Comparison of ENCODE assay signal across 8 cellular contexts in genomic region chr15:74835312-74835823, GRCh38. TPM values are rescaled to one million over a fixed set of nuclear protein-coding genes. Genes with fewer than 3 reads are reported as not detected.
DNase-seq lines count a peak whose midpoint lies in the region; ATAC-seq, FAIRE-seq and TF ChIP-seq lines count a peak whose summit lies in the region.

No MANE protein-coding gene starts in this region.

- H3K9ac ChIP-seq in endothelial cell of umbilical vein (replicated peaks; ENCODE audit: extremely low read depth, insufficient read depth, low read length), result no peak overlapping the region

- CTCF ChIA-PET in endothelial cell of umbilical vein (lab: Charles Lee), result interaction anchor here (0.5 to 2.2 kb wide), 12 partner anchors 9 to 88 kb away, joined by 3 to 28 read pairs (median 6); partner anchors contain the start of genes CPLX3 and CSK

- no peak overlapping the region for H3K4me3 ChIP-seq in endothelial cell of umbilical vein (replicated peaks in 1 of 3; ENCODE audit: insufficient read depth in 1 of 3, low read depth in 1 of 3, low read length in 3 of 3)

- peaks cover 0 to 6% of the 10 kb centered on the region in 2 experiments for H3K36me3 ChIP-seq in endothelial cell of umbilical vein (ENCODE audit: control insufficient read depth in 2 of 2, extremely low read depth in 1 of 2, insufficient read depth in 2 of 2, low read length in 2 of 2)

- H3K27ac Mint-ChIP-seq in naive B cell, result peak overlapping the region in 2 of 6 donors; percentile 64 to 69

- no peak for TF ChIP-seq POLR2A in endothelial cell of umbilical vein (IDR thresholded peaks at IDR 0.05; ENCODE audit: low read depth, low read length)

- no peak overlapping the region for H3K27ac ChIP-seq in endothelial cell of umbilical vein (ENCODE audit: insufficient read depth, low read depth, low read length)

- ATAC-seq in naive B cell (ENCODE audit: low read depth in 2 of 2), result peak; percentile 37 to 50

- dilution Hi-C loops in endothelial cell of umbilical vein (cut with MboI; ENCODE audit: extremely low pct_ligation_motif_present, low sequenced_read_pairs), result no loop called here

- POLR2A ChIA-PET in endothelial cell of umbilical vein (lab: Charles Lee), result no interaction called here

- H3K4me2 ChIP-seq in endothelial cell of umbilical vein (ENCODE audit: insufficient read depth, low read length), result no peak overlapping the region

- no TSS peak for BruUV-seq in endothelial cell of umbilical vein (replicated peaks; lab: Mats Ljungman, UMichigan)

- no peaks in the 10 kb centered on the region for H3K9me1 ChIP-seq in endothelial cell of umbilical vein (replicated peaks; ENCODE audit: control insufficient read depth, extremely low read depth, insufficient read depth, low read length)

- H3K4me1 ChIP-seq in endothelial cell of umbilical vein (ENCODE audit: control insufficient read depth, extremely low read depth, insufficient read depth, low read length), result no peaks in the 10 kb centered on the region

- H3K27me3 ChIP-seq in endothelial cell of umbilical vein (ENCODE audit: control insufficient read depth in 2 of 2, insufficient read depth in 2 of 2, low read length in 2 of 2), result no peaks in the 10 kb centered on the region

- H3K4me3 Mint-ChIP-seq in naive B cell, result peak overlapping the region in 1 of 8 donors; percentile 45

- intact Hi-C loops in endothelial cell of umbilical vein (cut with micrococcal nuclease), result loop anchor here (1.0 to 2.0 kb wide), 2 partner anchors 35 to 64 kb away; no protein-coding TSS in a partner anchor

- peak; percentile 77 for FAIRE-seq in endothelial cell of umbilical vein (lab: Jason Lieb, UNC)

- H3K4me1 Mint-ChIP-seq in naive B cell, result peaks cover 10 to 28% (median 10%) of the 10 kb centered on the region in 3 donors

- TF ChIP-seq CTCF in endothelial cell of umbilical vein (IDR thresholded peaks at IDR 0.05; ENCODE audit: extremely low read depth in 1 of 2, insufficient read depth in 1 of 2, low read depth in 1 of 2, low read length in 2 of 2), result peak; percentile 86 to 87

- peaks cover 0 to 8% (median 4%) of the 10 kb centered on the region in 3 donors for H3K27me3 Mint-ChIP-seq in naive B cell

- H4K20me1 ChIP-seq in endothelial cell of umbilical vein (replicated peaks; ENCODE audit: control insufficient read depth, extremely low read depth, insufficient read depth, low read length), result no peaks in the 10 kb centered on the region

- no peaks in the 10 kb centered on the region for H3K9me3 Mint-ChIP-seq in naive B cell

- no peak overlapping the region for H2AFZ ChIP-seq in endothelial cell of umbilical vein (ENCODE audit: low read depth, low read length)

- peak; percentile 42 for DNase-seq in NCI-H2196 (lab: John Stamatoyannopoulos, UW; ENCODE audit: unreplicated experiment)
- DNase-seq in NCI-H2196 treated with DMSO at 0.1 percent for 48 hours (lab: John Stamatoyannopoulos, UW; ENCODE audit: unreplicated experiment), result no peak
- DNase-seq in NCI-H1694 treated with DMSO at 0.1 percent for 48 hours (lab: John Stamatoyannopoulos, UW), result peak; percentile 68
- DNase-seq in activated CD4-positive, alpha-beta T cell treated with anti-CD3 and anti-CD28 coated beads, Interleukin-2, amount 50 U/mL, for 4 hours, result peak; percentile 35 to 37
- DNase-seq in endothelial cell of umbilical vein (ENCODE audit: low read depth, low spot score), result peak; percentile 51
- DNase-seq in naive B cell, result peak; percentile 18
- no peak for DNase-seq in middle frontal gyrus (ENCODE audit: extremely low spot score, low spot score)
- no peak for DNase-seq in GOT3 (lab: John Stamatoyannopoulos, UW)

- peaks cover 0 to 5% of the 10 kb centered on the region in 2 donors for H3K36me3 Mint-ChIP-seq in naive B cell

- H3K79me2 ChIP-seq in endothelial cell of umbilical vein (ENCODE audit: control insufficient read depth, insufficient read depth, low read length), result no peaks in the 10 kb centered on the region

- no peaks in the 10 kb centered on the region for H3K9me3 ChIP-seq in endothelial cell of umbilical vein (replicated peaks; ENCODE audit: control insufficient read depth, insufficient read depth, low read length)

TF ChIP-seq in endothelial cell of umbilical vein, 7 proteins besides CTCF, POLR2A, EP300 and RAD21:
- TF ChIP-seq GATA2 (IDR thresholded peaks at IDR 0.05; ENCODE audit: insufficient read depth, insufficient read length, low read depth, low read length) (no peak), JUN (IDR thresholded peaks at IDR 0.05; ENCODE audit: borderline replicate concordance, insufficient read depth, insufficient read length, low read depth) (no peak), MYC (IDR thresholded peaks at IDR 0.05; ENCODE audit: low read depth, low read length) (no peak), FOS (IDR thresholded peaks at IDR 0.05; ENCODE audit: borderline replicate concordance, insufficient read depth, low read length) (no peak), EZH2 (IDR thresholded peaks at IDR 0.05; ENCODE audit: borderline replicate concordance, low read depth, low read length, severe bottlenecking) (no peak), MAX (IDR thresholded peaks at IDR 0.05; ENCODE audit: insufficient read depth, insufficient read length) (no peak), POLR2AphosphoS5 (IDR thresholded peaks at IDR 0.05; ENCODE audit: insufficient read depth, low read depth, low read length) (no peak)

RNA-seq across cellular contexts. Expression of gene ULK3, which starts 7.6 kb away (rescaled TPM):
- total RNA-seq in endothelial cell of umbilical vein, result 29.0 and 36.0 TPM in 2 replicates
- polyA plus RNA-seq in endothelial cell of umbilical vein (48.6 and 60.3 TPM in 2 replicates), naive B cell (ENCODE audit: low read depth in 6 of 6) (10 to 100 TPM in 5 of 6 donors, 1 to 10 TPM in 1; 9.3 to 21.5 (median 13.1) TPM)
- polyA plus RNA-seq in endothelial cell of umbilical vein (2011; cell fraction: cytosol; rRNA removed), result 22.8 and 28.4 TPM in 2 replicates
- 320 and 340 TPM in 2 replicates for polyA plus RNA-seq in endothelial cell of umbilical vein (2011; cell fraction: nucleus; rRNA removed)
- polyA plus RNA-seq in endothelial cell of umbilical vein (2012), result 23.6 and 35.2 TPM in 2 replicates
- 41.1 and 58.2 TPM in 2 replicates for polyA minus RNA-seq in endothelial cell of umbilical vein
- polyA minus RNA-seq in endothelial cell of umbilical vein (2011; cell fraction: cytosol; rRNA and poly(A)+ RNA removed), result 19.7 TPM
- polyA minus RNA-seq in endothelial cell of umbilical vein (2011; cell fraction: nucleus; rRNA and poly(A)+ RNA removed), result 22.6 and 31.4 TPM in 2 replicates

RNA-seq across cellular contexts. Expression of gene CPLX3, which starts 8.9 kb away (rescaled TPM):
- total RNA-seq in endothelial cell of umbilical vein, result 0.16 TPM in 1 of 2 replicates, not detected in the other
- polyA plus RNA-seq in endothelial cell of umbilical vein (not detected in 2 replicates), naive B cell (ENCODE audit: low read depth in 6 of 6) (not detected)
- not detected in 2 replicates for polyA plus RNA-seq in endothelial cell of umbilical vein (2011; cell fraction: cytosol; rRNA removed)
- 0.10 TPM in 1 of 2 replicates, not detected in the other for polyA plus RNA-seq in endothelial cell of umbilical vein (2011; cell fraction: nucleus; rRNA removed)
- not detected in 2 replicates for polyA plus RNA-seq in endothelial cell of umbilical vein (2012)
- polyA minus RNA-seq in endothelial cell of umbilical vein, result not detected in 2 replicates
- not detected for polyA minus RNA-seq in endothelial cell of umbilical vein (2011; cell fraction: cytosol; rRNA and poly(A)+ RNA removed)
- not detected in 2 replicates for polyA minus RNA-seq in endothelial cell of umbilical vein (2011; cell fraction: nucleus; rRNA and poly(A)+ RNA removed)

RNA-seq across cellular contexts. Expression of gene LMAN1L, which starts 22.7 kb away (rescaled TPM):
- total RNA-seq in endothelial cell of umbilical vein, result not detected in 2 replicates
- not detected in 2 replicates for polyA plus RNA-seq in endothelial cell of umbilical vein
- not detected in 2 replicates for polyA plus RNA-seq in endothelial cell of umbilical vein (2011; cell fraction: cytosol; rRNA removed)
- 0.11 TPM in 1 of 2 replicates, not detected in the other for polyA plus RNA-seq in endothelial cell of umbilical vein (2011; cell fraction: nucleus; rRNA removed)
- polyA plus RNA-seq in endothelial cell of umbilical vein (2012), result not detected in 2 replicates
- polyA minus RNA-seq in endothelial cell of umbilical vein, result not detected in 2 replicates
- polyA minus RNA-seq in endothelial cell of umbilical vein (2011; cell fraction: cytosol; rRNA and poly(A)+ RNA removed), result not detected
- polyA minus RNA-seq in endothelial cell of umbilical vein (2011; cell fraction: nucleus; rRNA and poly(A)+ RNA removed), result 0.58 TPM in 1 of 2 replicates, not detected in the other
- polyA plus RNA-seq in naive B cell (ENCODE audit: low read depth in 6 of 6), result not detected

RNA-seq across cellular contexts. Expression of gene SCAMP2, which starts 37.8 kb away (rescaled TPM):
- total RNA-seq in endothelial cell of umbilical vein, result 61.1 and 67.3 TPM in 2 replicates
- polyA plus RNA-seq in endothelial cell of umbilical vein (250 and 256 TPM in 2 replicates), naive B cell (ENCODE audit: low read depth in 6 of 6) (100 to 1,000 TPM; 102 to 122 (median 110) TPM)
- polyA plus RNA-seq in endothelial cell of umbilical vein (2011; cell fraction: cytosol; rRNA removed), result 96.9 and 121 TPM in 2 replicates
- polyA plus RNA-seq in endothelial cell of umbilical vein (2011; cell fraction: nucleus; rRNA removed), result 58.8 and 69.7 TPM in 2 replicates
- polyA plus RNA-seq in endothelial cell of umbilical vein (2012), result 54.9 and 58.8 TPM in 2 replicates
- 202 and 208 TPM in 2 replicates for polyA minus RNA-seq in endothelial cell of umbilical vein
- polyA minus RNA-seq in endothelial cell of umbilical vein (2011; cell fraction: cytosol; rRNA and poly(A)+ RNA removed), result 40.0 TPM
- polyA minus RNA-seq in endothelial cell of umbilical vein (2011; cell fraction: nucleus; rRNA and poly(A)+ RNA removed), result 27.5 and 31.8 TPM in 2 replicates

RNA-seq across cellular contexts. Expression of gene CSK, which starts 53.5 kb away (rescaled TPM):
- total RNA-seq in endothelial cell of umbilical vein, result 89.1 and 104 TPM in 2 replicates
- 41.2 and 42.1 TPM in 2 replicates for polyA plus RNA-seq in endothelial cell of umbilical vein
- 44.6 and 56.0 TPM in 2 replicates for polyA plus RNA-seq in endothelial cell of umbilical vein (2011; cell fraction: cytosol; rRNA removed)
- 95.9 and 99.5 TPM in 2 replicates for polyA plus RNA-seq in endothelial cell of umbilical vein (2011; cell fraction: nucleus; rRNA removed)
- 52.0 and 52.2 TPM in 2 replicates for polyA plus RNA-seq in endothelial cell of umbilical vein (2012)
- polyA minus RNA-seq in endothelial cell of umbilical vein, result 41.5 and 54.3 TPM in 2 replicates
- polyA minus RNA-seq in endothelial cell of umbilical vein (2011; cell fraction: cytosol; rRNA and poly(A)+ RNA removed), result 37.0 TPM
- 26.4 and 36.6 TPM in 2 replicates for polyA minus RNA-seq in endothelial cell of umbilical vein (2011; cell fraction: nucleus; rRNA and poly(A)+ RNA removed)
- 100 to 1,000 TPM; 176 to 273 (median 216) TPM for polyA plus RNA-seq in naive B cell (ENCODE audit: low read depth in 6 of 6)

Comparison
In these comparisons a context has a peak if more than half of its experiments do, and no peak if none do; other contexts are left out.
1. DNase-seq: peak in NCI-H2196 (single experiment), NCI-H1694 treated with DMSO at 0.1 percent for 48 hours (single experiment), activated CD4-positive, alpha-beta T cell treated with anti-CD3 and anti-CD28 coated beads, Interleukin-2, amount 50 U/mL, for 4 hours (2 of 2), endothelial cell of umbilical vein (single experiment) and naive B cell (single experiment); none in NCI-H2196 treated with DMSO at 0.1 percent for 48 hours (single experiment), middle frontal gyrus (single experiment) and GOT3 (single experiment).